Comparison of ENCODE assay signal across 1 cellular context in genomic region chr6:11198663-11199603, GRCh38.
TF ChIP-seq lines count a peak whose summit lies in the region.

No MANE protein-coding gene starts in this region.

TF ChIP-seq in HepG2, 621 proteins besides CTCF, POLR2A, EP300 and RAD21 (continued from another document):
- TF ChIP-seq IRF1 (CRISPR knock-in tag; IDR thresholded peaks at IDR 0.05; ENCODE audit: low read depth) = no peak
- peak; percentile 64 for TF ChIP-seq POLR2AphosphoS5 (IDR thresholded peaks at IDR 0.05; ENCODE audit: low read depth, low read length)
- TF ChIP-seq ZNF317 (CRISPR knock-in tag; IDR thresholded peaks at IDR 0.05) = 0 out of 2 replicates have a peak, but pooled peaks have one; percentile 18
- TF ChIP-seq ZNF709 (CRISPR knock-in tag; IDR thresholded peaks at IDR 0.05) = 0 out of 2 replicates have a peak, but pooled peaks have one; percentile 26
- no peak for TF ChIP-seq ZNF720 (CRISPR knock-in tag; IDR thresholded peaks at IDR 0.05)
- 0 out of 2 replicates have a peak, but pooled peaks have one; percentile 8 for TF ChIP-seq ZNF44 (CRISPR knock-in tag; IDR thresholded peaks at IDR 0.05)
- peak; percentile 34; the same call in 1 of the 2 replicates for TF ChIP-seq MBD4 (IDR thresholded peaks at IDR 0.05; ENCODE audit: borderline replicate concordance, low read length)
- TF ChIP-seq ZBTB21 (CRISPR knock-in tag; IDR thresholded peaks at IDR 0.05) = no peak
- TF ChIP-seq POLR2G (IDR thresholded peaks at IDR 0.05; ENCODE audit: low read depth, low read length) = 0 out of 2 replicates have a peak, but pooled peaks have one; percentile 13
- 0 out of 2 replicates have a peak, but pooled peaks have one; percentile 46 for TF ChIP-seq SNAPC4 (CRISPR knock-in tag; IDR thresholded peaks at IDR 0.05)
- peak; percentile 75 for TF ChIP-seq PAF1 (CRISPR knock-in tag; IDR thresholded peaks at IDR 0.05)
- TF ChIP-seq BHLHE40 (IDR thresholded peaks at IDR 0.05; ENCODE audit: low read length) = no peak
- TF ChIP-seq NAIF1 (CRISPR knock-in tag; IDR thresholded peaks at IDR 0.05; ENCODE audit: borderline replicate concordance) = 0 out of 2 replicates have a peak, but pooled peaks have one; percentile 27
- TF ChIP-seq POLR2AphosphoS2 (IDR thresholded peaks at IDR 0.05; ENCODE audit: low read depth, low read length) = 0 out of 2 replicates have a peak, but pooled peaks have one; percentile 26
- peak; percentile 98 for TF ChIP-seq RBM22 (optimal IDR thresholded peaks at IDR 0.05; ENCODE audit: low read length)
- TF ChIP-seq ZNF17 (CRISPR knock-in tag; IDR thresholded peaks at IDR 0.05) = no peak
- TF ChIP-seq ZNF337 (CRISPR knock-in tag; IDR thresholded peaks at IDR 0.05; ENCODE audit: borderline replicate concordance, low read depth) = 0 out of 2 replicates have a peak, but pooled peaks have one; percentile 67
